20 cellular contexts compared by ENCODE assay signal in genomic region chr4:125187221-125187620, GRCh38.
DNase-seq lines count a peak whose midpoint lies in the region; ATAC-seq and TF ChIP-seq lines count a peak whose summit lies in the region.
"Had no signal": no experiment of that assay in that cellular context is flagged by ENCODE, and none has a peak within 500 bp of the region (broad histone marks: within the 10 kb centered on the region; RNA-seq: fewer than 3 reads in every experiment).

No MANE protein-coding gene starts in this region.

- DNase-seq in AG09309 (ENCODE audit: low read depth), result peak; percentile 46
- DNase-seq in M059J (ENCODE audit: low read depth), result peak; percentile 55
- DNase-seq in epithelial cell of esophagus (ENCODE audit: low read depth), result peak; percentile 94
- DNase-seq in myocyte (ENCODE audit: low read depth), result peak; percentile 6
- no peak for DNase-seq in activated CD4-positive, alpha-beta memory T cell treated with anti-CD3 and anti-CD28 coated beads, Interleukin-2, amount 10 ng/mL, durations not matched to agents 7 days and 5 days
- no peak for DNase-seq in type B pancreatic cell (ENCODE audit: extremely low spot score, unreplicated experiment)
- no peak for DNase-seq in DMS53 (lab: John Stamatoyannopoulos, UW)
- DNase-seq: activated CD4-positive, alpha-beta T cell treated with anti-CD3 and anti-CD28 coated beads for 1 hour; activated T-cell treated with anti-CD3 and anti-CD28 coated beads for 4 hours; DMS79 treated with DMSO at 0.1 percent for 48 hours; esophagus squamous epithelium; NCI-H2029; stimulated activated naive CD8-positive, alpha-beta T cell treated with anti-CD3 and anti-CD28 coated beads, Interleukin-15, Interleukin-2, amounts not matched to agents 100 U/mL and 50 U/mL, for 24 hours had no signal

- CTCF ChIA-PET in activated CD4-positive, alpha-beta memory T cell treated with anti-CD3 and anti-CD28 coated beads, Interleukin-2, amount 10 ng/mL, durations not matched to agents 7 days and 5 days (lab: Charles Lee), result no interaction called here

- POLR2A ChIA-PET in activated CD4-positive, alpha-beta memory T cell treated with anti-CD3 and anti-CD28 coated beads, Interleukin-2, amount 10 ng/mL, durations not matched to agents 7 days and 5 days (lab: Charles Lee), result no interaction called here

- TF ChIP-seq CTCF in AG09309 (IDR thresholded peaks at IDR 0.05; ENCODE audit: control insufficient read depth, insufficient read depth, low read depth, low read length, missing control alignments) (no peak), epithelial cell of esophagus (IDR thresholded peaks at IDR 0.05; ENCODE audit: insufficient read depth, low read depth, low read length, missing control alignments) (no peak), type B pancreatic cell (conservative IDR thresholded peaks at IDR 0.05) (no peak)

- ATAC-seq in HG03045 (IDR thresholded peaks at IDR 0.05; ENCODE audit: unreplicated experiment), result no peak
- ATAC-seq: stimulated activated naive CD8-positive, alpha-beta T cell treated with anti-CD3 and anti-CD28 coated beads, Interleukin-15, Interleukin-2, amounts not matched to agents 100 U/mL and 50 U/mL, for 24 hours had no signal

- no peak overlapping the region for H3K4me3 ChIP-seq in AG09309 (ENCODE audit: control insufficient read depth, low read depth, low read length)
- no peak overlapping the region for H3K4me3 ChIP-seq in epithelial cell of esophagus (ENCODE audit: low read length)
- H3K4me3 ChIP-seq: BLaER1, coronary artery, esophagus squamous epithelium, MG63, skin epidermis, vagina had no signal

- no peak overlapping the region for H3K4me3 Mint-ChIP-seq in activated CD4-positive, alpha-beta memory T cell treated with anti-CD3 and anti-CD28 coated beads, Interleukin-2, amount 10 ng/mL, durations not matched to agents 7 days and 5 days
- no peak overlapping the region for H3K4me3 Mint-ChIP-seq in type B pancreatic cell
- H3K4me3 Mint-ChIP-seq: mesothelial cell of epicardium had no signal

- no peaks in the 10 kb centered on the region for H3K27me3 Mint-ChIP-seq in activated CD4-positive, alpha-beta memory T cell treated with anti-CD3 and anti-CD28 coated beads, Interleukin-2, amount 10 ng/mL, durations not matched to agents 7 days and 5 days
- H3K27me3 Mint-ChIP-seq in type B pancreatic cell, result no peaks in the 10 kb centered on the region

- H3K36me3 Mint-ChIP-seq in activated CD4-positive, alpha-beta memory T cell treated with anti-CD3 and anti-CD28 coated beads, Interleukin-2, amount 10 ng/mL, durations not matched to agents 7 days and 5 days (ENCODE audit: low read depth), result no peaks in the 10 kb centered on the region
- no peaks in the 10 kb centered on the region for H3K36me3 Mint-ChIP-seq in type B pancreatic cell
- H3K36me3 Mint-ChIP-seq: mesothelial cell of epicardium had no signal

- H3K9me3 Mint-ChIP-seq in activated CD4-positive, alpha-beta memory T cell treated with anti-CD3 and anti-CD28 coated beads, Interleukin-2, amount 10 ng/mL, durations not matched to agents 7 days and 5 days, result peaks cover 4% of the 10 kb centered on the region
- H3K9me3 Mint-ChIP-seq in type B pancreatic cell, result peaks cover 8% of the 10 kb centered on the region

- H3K27ac Mint-ChIP-seq in activated CD4-positive, alpha-beta memory T cell treated with anti-CD3 and anti-CD28 coated beads, Interleukin-2, amount 10 ng/mL, durations not matched to agents 7 days and 5 days, result no peak overlapping the region
- H3K27ac Mint-ChIP-seq in type B pancreatic cell, result no peak overlapping the region
- H3K27ac Mint-ChIP-seq: mesothelial cell of epicardium had no signal

- no peaks in the 10 kb centered on the region for H3K4me1 Mint-ChIP-seq in activated CD4-positive, alpha-beta memory T cell treated with anti-CD3 and anti-CD28 coated beads, Interleukin-2, amount 10 ng/mL, durations not matched to agents 7 days and 5 days
- peaks cover 7% of the 10 kb centered on the region for H3K4me1 Mint-ChIP-seq in type B pancreatic cell (ENCODE audit: unreplicated experiment)
- H3K4me1 Mint-ChIP-seq: mesothelial cell of epicardium had no signal

Comparison
In these comparisons a context has a peak if more than half of its experiments do, and no peak if none do; other contexts are left out.
1. DNase-seq: peak in AG09309 (single experiment), M059J (single experiment), epithelial cell of esophagus (single experiment) and myocyte (single experiment); none in activated CD4-positive, alpha-beta memory T cell treated with anti-CD3 and anti-CD28 coated beads, Interleukin-2, amount 10 ng/mL, durations not matched to agents 7 days and 5 days (single experiment), type B pancreatic cell (single experiment) and DMS53 (single experiment).